21 cellular contexts compared by ENCODE assay signal in genomic region chr6:34512738-34513115, GRCh38. TPM values are rescaled to one million over a fixed set of nuclear protein-coding genes. Genes with fewer than 3 reads are reported as not detected.
DNase-seq lines count a peak whose midpoint lies in the region; ATAC-seq and TF ChIP-seq lines count a peak whose summit lies in the region.
"Had no signal": no experiment of that assay in that cellular context is flagged by ENCODE, and none has a peak within 500 bp of the region (broad histone marks: within the 10 kb centered on the region; RNA-seq: fewer than 3 reads in every experiment).

No MANE protein-coding gene starts in this region.

- peaks cover 60% of the 10 kb centered on the region for H3K4me1 Mint-ChIP-seq in brain

- TF ChIP-seq EP300 in sigmoid colon (IDR thresholded peaks at IDR 0.05) = no peak

- H3K4me1 ChIP-seq in sigmoid colon = peaks cover 0 to 10% (median 0%) of the 10 kb centered on the region in 4 donors

- H3K9me3 Mint-ChIP-seq in brain = peaks cover 7 to 17% (median 12%) of the 10 kb centered on the region in 5 experiments

- H3K4me3 ChIP-seq in H7 (ENCODE audit: insufficient read depth, low read depth, low read length) (no peak overlapping the region), sigmoid colon (no peak overlapping the region)
- H3K4me3 ChIP-seq: SK-N-MC had no signal

- peak overlapping the region in 2 of 5 experiments; percentile 7 to 41 for H3K4me3 Mint-ChIP-seq in brain
- H3K4me3 Mint-ChIP-seq: CD4-positive, alpha-beta T cell had no signal

- TF ChIP-seq POLR2A in sigmoid colon (IDR thresholded peaks at IDR 0.05) = no peak

- no peak overlapping the region for H3K27ac ChIP-seq in sigmoid colon
- H3K27ac ChIP-seq: SK-N-MC had no signal

- TF ChIP-seq CTCF in brain (conservative IDR thresholded peaks at IDR 0.05) (no peak), sigmoid colon (IDR thresholded peaks at IDR 0.05) (no peak)

- no peaks in the 10 kb centered on the region for H3K36me3 Mint-ChIP-seq in brain

- intact Hi-C loops in sigmoid colon (cut with DNase I) = no loop called here

- no peaks in the 10 kb centered on the region for H3K36me3 ChIP-seq in H7 (replicated peaks; ENCODE audit: control insufficient read depth, insufficient read depth, low read length)
- H3K36me3 ChIP-seq in sigmoid colon = no peaks in the 10 kb centered on the region
- H3K36me3 ChIP-seq: BE2C had no signal

- ATAC-seq in HG02973 (IDR thresholded peaks at IDR 0.05; ENCODE audit: unreplicated experiment) = no peak
- ATAC-seq in HG03039 (IDR thresholded peaks at IDR 0.05; ENCODE audit: unreplicated experiment) = no peak
- ATAC-seq: Panc1 had no signal

- H3K27ac Mint-ChIP-seq in brain = peak overlapping the region; percentile 52 to 96 (median 87)
- H3K27ac Mint-ChIP-seq: CD4-positive, alpha-beta T cell had no signal

- H3K27me3 ChIP-seq in H7 (ENCODE audit: control insufficient read depth, insufficient read depth, low read length) = peaks cover 14% of the 10 kb centered on the region
- peaks cover 0 to 30% (median 5%) of the 10 kb centered on the region in 3 donors for H3K27me3 ChIP-seq in sigmoid colon
- H3K27me3 ChIP-seq: BE2C had no signal

- WGBS in sigmoid colon, 2 donors = 87 to 91% methylated on average over 5 of the region's 5 CpGs

- peaks cover 0 to 5% (median 0%) of the 10 kb centered on the region in 4 donors for H3K9me3 ChIP-seq in sigmoid colon
- H3K9me3 ChIP-seq: BE2C had no signal

- no peaks in the 10 kb centered on the region for H3K27me3 Mint-ChIP-seq in brain

- peak; percentile 47 for DNase-seq in H7
- peak; percentile 9 for DNase-seq in fibroblast of peridontal ligament (ENCODE audit: extremely low read depth)
- DNase-seq in sigmoid colon = peak; percentile 25
- no peak for DNase-seq in kidney tubule cell (ENCODE audit: low spot score)
- no peak for DNase-seq in amniotic stem cell (lab: John Stamatoyannopoulos, UW)
- DNase-seq: ACHN; BE2C; CD4-positive, alpha-beta T cell; DMS53; IMR-90; Kasumi-1; MM.1S; NCI-H1092 treated with DMSO at 0.1 percent for 48 hours; NCI-H510A treated with DMSO at 0.1 percent for 48 hours; Right ventricle myocardium superior had no signal

RNA-seq across cellular contexts. Expression of gene SPDEF, which starts 43.4 kb away (rescaled TPM):
- 0.11 and 0.21 TPM in 2 replicates for total RNA-seq in H7 (2014; rRNA removed; shearing (Covaris generic))
- polyA plus RNA-seq in brain (ENCODE audit: insufficient read depth, low read depth, low replicate concordance) (not detected), sigmoid colon (100 to 1,000 TPM in 1 of 3 donors, 10 to 100 TPM in 2; 43.5 to 101 (median 91.3) TPM)
- total RNA-seq in sigmoid colon = under 1 TPM in 1 of 4 donors, not detected in 3; 0.71 TPM
- total RNA-seq: G401, IMR-90, Right ventricle myocardium superior had no signal

RNA-seq across cellular contexts. Expression of gene PACSIN1, which starts 46.9 kb away (rescaled TPM):
- 3.4 and 4.9 TPM in 2 replicates for total RNA-seq in H7 (2014; rRNA removed; shearing (Covaris generic))
- 73.8 TPM for polyA plus RNA-seq in brain (ENCODE audit: insufficient read depth, low read depth, low replicate concordance)
- total RNA-seq in sigmoid colon = 1 to 10 TPM in 1 of 4 donors, under 1 TPM in 3; 0.36 to 1.9 (median 0.59) TPM
- under 1 TPM in 1 of 3 donors, not detected in 2; 0.89 TPM for polyA plus RNA-seq in sigmoid colon
- total RNA-seq: G401, IMR-90 had no signal

Comparison
In these comparisons a context has a peak if more than half of its experiments do, and no peak if none do; other contexts are left out.
1. DNase-seq: peak in H7 (single experiment), fibroblast of peridontal ligament (single experiment) and sigmoid colon (single experiment); none in kidney tubule cell (single experiment) and amniotic stem cell (single experiment).